Comparison of ENCODE assay signal across 8 cellular contexts in the genomic region with DNA sequence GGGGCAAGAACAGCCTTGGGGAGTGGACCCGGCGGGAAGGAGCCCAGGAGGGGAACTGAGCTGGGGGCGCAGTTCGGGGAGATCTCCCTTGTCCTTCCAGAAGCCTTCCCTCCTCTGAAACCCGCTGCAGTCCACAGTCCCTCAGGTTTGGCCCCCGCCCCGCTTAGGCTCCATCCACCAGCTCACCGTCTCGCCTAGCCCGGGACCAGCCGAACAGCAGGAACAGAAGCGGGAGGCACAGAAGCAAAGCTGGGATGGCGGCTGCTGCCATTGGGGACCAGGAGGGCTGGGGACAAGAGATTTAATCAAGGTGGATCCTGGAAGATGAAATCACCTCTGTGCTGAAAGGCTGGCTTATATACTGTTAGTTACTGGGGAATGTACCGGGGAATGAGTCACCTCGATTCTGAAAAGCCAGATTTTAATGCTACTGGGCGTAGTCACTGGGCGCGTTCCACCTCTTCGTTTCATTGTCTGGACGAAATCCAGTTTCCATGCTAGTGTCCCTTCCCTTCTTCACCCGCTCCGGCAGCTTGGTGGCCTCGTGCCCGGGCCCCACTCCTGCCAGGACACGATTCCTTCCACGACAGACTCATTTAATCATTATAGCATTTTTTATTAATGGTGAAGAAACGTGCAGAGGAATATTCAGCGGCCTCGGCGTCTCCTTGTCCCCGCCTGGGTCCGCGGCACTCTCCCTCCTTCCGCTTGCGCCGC. TPM values are rescaled to one million over a fixed set of nuclear protein-coding genes. Genes with fewer than 3 reads are reported as not detected.
DNase-seq lines count a peak whose midpoint lies in the region; ATAC-seq and TF ChIP-seq lines count a peak whose summit lies in the region.

A gene with protein sequence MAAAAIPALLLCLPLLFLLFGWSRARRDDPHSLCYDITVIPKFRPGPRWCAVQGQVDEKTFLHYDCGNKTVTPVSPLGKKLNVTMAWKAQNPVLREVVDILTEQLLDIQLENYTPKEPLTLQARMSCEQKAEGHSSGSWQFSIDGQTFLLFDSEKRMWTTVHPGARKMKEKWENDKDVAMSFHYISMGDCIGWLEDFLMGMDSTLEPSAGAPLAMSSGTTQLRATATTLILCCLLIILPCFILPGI (minus strand): TSS at position 332 of the 717 bp plus-strand sequence. CDS start 61 bp downstream, at position 271.

- H3K4me3 ChIP-seq in astrocyte of the spinal cord (ENCODE audit: low read depth, low read length) = peak within 1 kb of the TSS; percentile 29
- H3K4me3 ChIP-seq in aorta (ENCODE audit: low read length in 2 of 2) = no peak within 1 kb of the TSS

- H3K27ac ChIP-seq in aorta (ENCODE audit: low read depth in 1 of 2, low read length in 2 of 2) = no peak within 1 kb of the TSS

- 6 to 7% methylated on average over 35 to 36 of the region's 36 CpGs for WGBS in aorta, 2 donors

- DNase-seq in stimulated activated CD4-positive, alpha-beta T cell treated with anti-CD3 and anti-CD28 coated beads, Interleukin-1b, Interleukin-23, amount 100 ng/mL, for 48 hours = peak; percentile 25
- no peak for DNase-seq in stimulated activated CD4-positive, alpha-beta T cell treated with anti-CD3 and anti-CD28 coated beads, Interleukin-2, amount 100 ng/mL, for 48 hours
- DNase-seq in astrocyte of the spinal cord (ENCODE audit: low read depth, low spot score) = peak; percentile 25
- peak; percentile 82 for DNase-seq in kidney tubule cell (ENCODE audit: low spot score)
- peak in 1 of 2 donors; percentile 79 for DNase-seq in aorta
- DNase-seq in GM19238 (ENCODE audit: insufficient read length, low spot score) = no peak

- no peaks in the 10 kb centered on the region for H3K36me3 ChIP-seq in aorta (ENCODE audit: control insufficient read depth in 1 of 2, insufficient read depth in 2 of 2, low read length in 1 of 2)

- H3K4me1 ChIP-seq in aorta (ENCODE audit: control insufficient read depth in 1 of 2, insufficient read depth in 2 of 2, low read length in 2 of 2) = no peaks in the 10 kb centered on the region

- ATAC-seq in aorta (ENCODE audit: low FRiP score) = peak; percentile 39
- no peak for ATAC-seq in GM18873 (IDR thresholded peaks at IDR 0.05; ENCODE audit: low FRiP score, unreplicated experiment)
- no peak for ATAC-seq in GM18502 (IDR thresholded peaks at IDR 0.05; ENCODE audit: poor library complexity, unreplicated experiment)

- H3K27me3 ChIP-seq in aorta (ENCODE audit: control insufficient read depth in 1 of 2, insufficient read depth in 2 of 2, low read length in 1 of 2) = no peaks in the 10 kb centered on the region

- in situ Hi-C loops in astrocyte of the spinal cord (cut with HindIII; ENCODE audit: low sequenced_read_pairs) = no loop called here

- intact Hi-C loops in aorta (cut with DNase I) = no loop called here

- no peak for TF ChIP-seq CTCF in astrocyte of the spinal cord (IDR thresholded peaks at IDR 0.05; ENCODE audit: low read depth, low read length)

- H3K9me3 ChIP-seq in aorta (ENCODE audit: control insufficient read depth, low read length) = no peaks in the 10 kb centered on the region

RNA-seq across cellular contexts. Expression of the gene that starts here (rescaled TPM):
- not detected for total RNA-seq in aorta
- not detected for polyA plus RNA-seq in aorta

Comparison
In these comparisons a context has a peak if more than half of its experiments do, and no peak if none do; other contexts are left out.
1. DNase-seq: peak in stimulated activated CD4-positive, alpha-beta T cell treated with anti-CD3 and anti-CD28 coated beads, Interleukin-1b, Interleukin-23, amount 100 ng/mL, for 48 hours (single experiment), astrocyte of the spinal cord (single experiment) and kidney tubule cell (single experiment); none in stimulated activated CD4-positive, alpha-beta T cell treated with anti-CD3 and anti-CD28 coated beads, Interleukin-2, amount 100 ng/mL, for 48 hours (0 of 2) and GM19238 (single experiment).
2. Peak in ATAC-seq in aorta; RNA of the gene not detected or under 1 TPM.